Comparison of ENCODE assay signal across 21 cellular contexts in genomic region chr2:102111823-102112222, GRCh38. TPM values are rescaled to one million over a fixed set of nuclear protein-coding genes. Genes with fewer than 3 reads are reported as not detected.
DNase-seq lines count a peak whose midpoint lies in the region; ATAC-seq and TF ChIP-seq lines count a peak whose summit lies in the region.
"Had no signal": no experiment of that assay in that cellular context is flagged by ENCODE, and none has a peak within 500 bp of the region (broad histone marks: within the 10 kb centered on the region; RNA-seq: fewer than 3 reads in every experiment).

No MANE protein-coding gene starts in this region.

- TF ChIP-seq CTCF in chondrocyte (IDR thresholded peaks at IDR 0.05) (no peak), right lobe of liver (IDR thresholded peaks at IDR 0.05) (no peak)

- H3K36me3 ChIP-seq in right lobe of liver = no peaks in the 10 kb centered on the region
- H3K36me3 ChIP-seq: sigmoid colon, upper lobe of right lung had no signal

- ATAC-seq in right cardiac atrium = peak; percentile 17 to 22
- ATAC-seq in left cardiac atrium = no peak
- ATAC-seq in right lobe of liver = no peak
- ATAC-seq: HCT116, upper lobe of right lung had no signal

- in situ Hi-C loops in KBM-7 (cut with MboI; ENCODE audit: low pct_unique_long_range_greater_than_20kb, low sequenced_read_pairs) = no loop called here

- H3K9me3 Mint-ChIP-seq in chondrocyte (ENCODE audit: low read depth) = no peaks in the 10 kb centered on the region
- H3K9me3 Mint-ChIP-seq: activated naive CD8-positive, alpha-beta T cell treated with anti-CD3 and anti-CD28 coated beads for 36 hours; IgD-negative memory B cell had no signal

- TF ChIP-seq POLR2A in right lobe of liver (IDR thresholded peaks at IDR 0.05) = no peak

- no peak overlapping the region for H3K27ac ChIP-seq in right cardiac atrium (ENCODE audit: low read length)
- H3K27ac ChIP-seq in right lobe of liver = peak overlapping the region in 2 of 3 donors; percentile 65 to 88
- H3K27ac ChIP-seq: heart right ventricle, sigmoid colon had no signal

- no peaks in the 10 kb centered on the region for H3K27me3 Mint-ChIP-seq in chondrocyte (ENCODE audit: low read depth)

- H3K9me3 ChIP-seq in right cardiac atrium (ENCODE audit: control insufficient read depth, low read length) = no peaks in the 10 kb centered on the region
- H3K9me3 ChIP-seq in right lobe of liver = no peaks in the 10 kb centered on the region
- H3K9me3 ChIP-seq: heart right ventricle, mucosa of descending colon, sigmoid colon, upper lobe of right lung had no signal

- 67% methylated on average over 2 of the region's 2 CpGs for WGBS in right cardiac atrium
- WGBS in right lobe of liver (ENCODE audit: insufficient coverage, low coverage, low lambda C conversion rate, missing lambda C conversion rate) = 89% methylated on average over 1 of the region's 2 CpGs

- peaks cover 61% of the 10 kb centered on the region for H3K4me1 Mint-ChIP-seq in chondrocyte (ENCODE audit: low read depth)

- no peak overlapping the region for H3K4me3 Mint-ChIP-seq in chondrocyte (ENCODE audit: unreplicated experiment)
- H3K4me3 Mint-ChIP-seq: activated CD4-positive, alpha-beta T cell treated with anti-CD3 and anti-CD28 coated beads, Interleukin-2, amount 10 ng/mL, durations not matched to agents 24 days and 14 days; activated naive CD8-positive, alpha-beta T cell treated with anti-CD3 and anti-CD28 coated beads for 36 hours; IgD-negative memory B cell; stimulated activated naive CD8-positive, alpha-beta T cell treated with anti-CD3 and anti-CD28 coated beads, Interleukin-15, Interleukin-2, amounts not matched to agents 100 ng/mL and 50 ng/mL, for 24 hours had no signal

- H3K4me3 ChIP-seq in right cardiac atrium (ENCODE audit: low read length) (no peak overlapping the region), right lobe of liver (no peak overlapping the region)
- H3K4me3 ChIP-seq: heart right ventricle, mucosa of descending colon, sigmoid colon, upper lobe of right lung had no signal

- H3K4me1 ChIP-seq in right cardiac atrium (ENCODE audit: control insufficient read depth, insufficient read depth, low read length) = peaks cover 2% of the 10 kb centered on the region
- peaks cover 0 to 73% (median 29%) of the 10 kb centered on the region in 4 donors for H3K4me1 ChIP-seq in right lobe of liver

- intact Hi-C loops in right cardiac atrium (cut with DNase I) (no loop called here), left cardiac atrium (cut with DNase I) (no loop called here), right lobe of liver (cut with DNase I) (no loop called here)

- DNase-seq in right cardiac atrium = no peak
- DNase-seq in left cardiac atrium = no peak
- no peak for DNase-seq in chondrocyte (ENCODE audit: low spot score)
- no peak for DNase-seq in right lobe of liver
- no peak for DNase-seq in KBM-7
- no peak for DNase-seq in midbrain (lab: John Stamatoyannopoulos, UW)
- DNase-seq in ecto neural progenitor cell (ENCODE audit: low spot score) = no peak
- no peak for DNase-seq in hippocampal formation (lab: John Stamatoyannopoulos, UW)
- DNase-seq: activated CD4-positive, alpha-beta T cell treated with anti-CD3 and anti-CD28 coated beads, Interleukin-2, amount 10 ng/mL, durations not matched to agents 24 days and 14 days; activated naive CD8-positive, alpha-beta T cell treated with anti-CD3 and anti-CD28 coated beads for 36 hours; effector memory CD4-positive, alpha-beta T cell; heart right ventricle; mucosa of descending colon; NCI-H1930; NK-92 treated with Interleukin-12 subunit alpha and Interleukin-12 subunit beta, amount 100 ng/mL, for 24 hours; sigmoid colon; stimulated activated CD4-positive, alpha-beta T cell treated with anti-CD3 and anti-CD28 coated beads, Interleukin-1b, Interleukin-23, amount 100 ng/mL, for 48 hours; upper lobe of right lung had no signal

- no peaks in the 10 kb centered on the region for H3K36me3 Mint-ChIP-seq in chondrocyte (ENCODE audit: low read depth)
- H3K36me3 Mint-ChIP-seq: IgD-negative memory B cell had no signal

- H3K27ac Mint-ChIP-seq in chondrocyte (ENCODE audit: unreplicated experiment) = peak overlapping the region; percentile 74
- H3K27ac Mint-ChIP-seq: activated CD4-positive, alpha-beta T cell treated with anti-CD3 and anti-CD28 coated beads, Interleukin-2, amount 10 ng/mL, durations not matched to agents 24 days and 14 days; activated naive CD8-positive, alpha-beta T cell treated with anti-CD3 and anti-CD28 coated beads for 36 hours; IgD-negative memory B cell; stimulated activated naive CD8-positive, alpha-beta T cell treated with anti-CD3 and anti-CD28 coated beads, Interleukin-15, Interleukin-2, amounts not matched to agents 100 ng/mL and 50 ng/mL, for 24 hours had no signal

- no peaks in the 10 kb centered on the region for H3K27me3 ChIP-seq in right cardiac atrium (ENCODE audit: control insufficient read depth, insufficient read depth)
- no peaks in the 10 kb centered on the region for H3K27me3 ChIP-seq in right lobe of liver
- H3K27me3 ChIP-seq: heart right ventricle, sigmoid colon, upper lobe of right lung had no signal

RNA-seq across cellular contexts. Expression of gene IL1R1, which starts 30.7 kb away (rescaled TPM):
- 100 to 1,000 TPM in 1 of 4 donors, 10 to 100 TPM in 3; 43.2 to 111 (median 60.7) TPM for total RNA-seq in right cardiac atrium
- 32.2 TPM for polyA plus RNA-seq in right cardiac atrium
- total RNA-seq in left cardiac atrium = 100 to 1,000 TPM in 1 of 2 donors, 10 to 100 TPM in 1; 60.8 to 124 TPM
- 22.0 to 53.7 TPM (median 22.9 TPM) in 3 replicates for total RNA-seq in chondrocyte
- 10 to 100 TPM; 40.8 to 67.6 (median 52.2) TPM for total RNA-seq in right lobe of liver
- polyA plus RNA-seq: IgD-negative memory B cell had no signal

Comparison
In these comparisons a context has a peak if more than half of its experiments do, and no peak if none do; other contexts are left out.
1. ATAC-seq: peak in right cardiac atrium (2 of 2); none in left cardiac atrium (0 of 2) and right lobe of liver (0 of 4).